Comparison of ENCODE assay signal across 15 cellular contexts in the genomic region with DNA sequence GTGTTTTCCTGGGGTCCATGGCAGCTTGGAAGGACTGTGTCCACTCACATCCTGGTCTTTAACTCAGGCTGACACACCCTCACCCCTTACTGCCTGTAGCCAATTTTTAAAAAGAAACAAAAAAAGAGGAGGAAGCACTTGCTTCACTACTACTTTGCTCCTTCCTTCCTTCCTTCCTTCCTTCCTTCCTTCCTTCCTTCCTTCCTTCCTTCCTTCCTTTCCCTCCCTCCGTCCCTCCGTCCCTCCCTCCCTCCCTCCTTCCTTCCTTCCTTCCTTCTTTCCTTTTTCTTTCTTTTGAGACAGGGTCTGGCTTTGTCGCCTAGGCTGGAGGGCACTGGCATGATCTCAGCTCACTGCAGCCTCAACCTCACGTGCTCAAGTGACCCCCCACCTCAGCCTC.
"Had no signal": no experiment of that assay in that cellular context is flagged by ENCODE, and none has a peak within 500 bp of the region (broad histone marks: within the 10 kb centered on the region; RNA-seq: fewer than 3 reads in every experiment).

No MANE protein-coding gene starts in this region.

- H3K9me3 Mint-ChIP-seq: activated CD4-positive, alpha-beta memory T cell treated with anti-CD3 and anti-CD28 coated beads for 36 hours; neural progenitor cell had no signal

- H3K4me3 Mint-ChIP-seq: activated CD4-positive, alpha-beta memory T cell treated with anti-CD3 and anti-CD28 coated beads for 36 hours; activated CD4-positive, alpha-beta T cell treated with anti-CD3 and anti-CD28 coated beads for 36 hours; activated CD8-positive, alpha-beta memory T cell treated with anti-CD3 and anti-CD28 coated beads, Interleukin-2, amount 10 ng/mL, durations not matched to agents 7 days and 5 days; neural progenitor cell had no signal

- H3K9me3 ChIP-seq: esophagus squamous epithelium, tibial artery, uterus had no signal

- H3K36me3 Mint-ChIP-seq: activated CD4-positive, alpha-beta memory T cell treated with anti-CD3 and anti-CD28 coated beads for 36 hours; neural progenitor cell had no signal

- H3K4me3 ChIP-seq: esophagus squamous epithelium, neural progenitor cell, skin epidermis, tibial artery, uterus had no signal

- H3K27me3 Mint-ChIP-seq: activated CD4-positive, alpha-beta memory T cell treated with anti-CD3 and anti-CD28 coated beads for 36 hours; activated CD8-positive, alpha-beta memory T cell treated with anti-CD3 and anti-CD28 coated beads, Interleukin-2, amount 10 ng/mL, durations not matched to agents 7 days and 5 days had no signal

- H3K79me2 ChIP-seq: parathyroid adenoma had no signal

- H3K27ac ChIP-seq: neural progenitor cell, parathyroid adenoma, skin epidermis, tibial artery, uterus had no signal

- H2AFZ ChIP-seq: neural progenitor cell, parathyroid adenoma had no signal

- H3K4me1 ChIP-seq: neural progenitor cell, parathyroid adenoma, uterus had no signal

- H3K27me3 ChIP-seq: esophagus squamous epithelium, neural progenitor cell, tibial artery, uterus had no signal

- DNase-seq: activated CD4-positive, alpha-beta memory T cell treated with anti-CD3 and anti-CD28 coated beads for 36 hours; activated CD4-positive, alpha-beta T cell treated with anti-CD3 and anti-CD28 coated beads for 36 hours; activated CD8-positive, alpha-beta memory T cell treated with anti-CD3 and anti-CD28 coated beads, Interleukin-2, amount 10 ng/mL, durations not matched to agents 7 days and 5 days; activated naive CD4-positive, alpha-beta T cell treated with anti-CD3 and anti-CD28 coated beads, Interleukin-2, amount 50 U/mL, for 16 hours; activated T-cell treated with anti-CD3 and anti-CD28 coated beads, Interleukin-2, amount 50 U/mL, for 1 hour; esophagus squamous epithelium; midbrain; stimulated activated CD4-positive, alpha-beta T cell treated with anti-CD3 and anti-CD28 coated beads, Interleukin-4, amount 100 ng/mL, for 24 hours; stimulated activated naive CD4-positive, alpha-beta T cell; T-helper 2 cell; tibial artery; uterus had no signal

- H3K27ac Mint-ChIP-seq: activated CD4-positive, alpha-beta memory T cell treated with anti-CD3 and anti-CD28 coated beads for 36 hours; activated CD4-positive, alpha-beta T cell treated with anti-CD3 and anti-CD28 coated beads for 36 hours; activated CD8-positive, alpha-beta memory T cell treated with anti-CD3 and anti-CD28 coated beads, Interleukin-2, amount 10 ng/mL, durations not matched to agents 7 days and 5 days; neural progenitor cell had no signal

- H3K4me2 ChIP-seq: neural progenitor cell had no signal

- ATAC-seq: activated CD4-positive, alpha-beta T cell treated with anti-CD3 and anti-CD28 coated beads for 36 hours; activated CD8-positive, alpha-beta memory T cell treated with anti-CD3 and anti-CD28 coated beads, Interleukin-2, amount 10 ng/mL, durations not matched to agents 7 days and 5 days had no signal

- H3K36me3 ChIP-seq: esophagus squamous epithelium, neural progenitor cell, tibial artery, uterus had no signal
